Comparison of ENCODE assay signal across 17 cellular contexts in genomic region chr22:45642966-45643365, GRCh38.
"Had no signal": no experiment of that assay in that cellular context is flagged by ENCODE, and none has a peak within 500 bp of the region (broad histone marks: within the 10 kb centered on the region; RNA-seq: fewer than 3 reads in every experiment).

No MANE protein-coding gene starts in this region.

- DNase-seq: activated CD4-positive, alpha-beta T cell treated with anti-CD3 and anti-CD28 coated beads for 36 hours; activated CD4-positive, alpha-beta T cell treated with anti-CD3 and anti-CD28 coated beads, Interleukin-2, amount 50 U/mL, for 48 hours; activated naive CD4-positive, alpha-beta T cell treated with Interleukin-2 at 50 U/mL for 16 hours; activated T-cell treated with anti-CD3 and anti-CD28 coated beads, Interleukin-2, amount 50 U/mL, for 24 hours; body of pancreas; foreskin melanocyte; head of caudate nucleus; left ventricle myocardium superior; occipital lobe; stimulated activated CD4-positive, alpha-beta T cell treated with anti-CD3 and anti-CD28 coated beads, Interleukin-12 subunit alpha, Interleukin-12 subunit beta, amount 100 ng/mL, for 4 hours; stimulated activated CD4-positive, alpha-beta T cell treated with anti-CD3 and anti-CD28 coated beads, Interleukin-1b, Interleukin-23, amount 100 ng/mL, for 48 hours had no signal

- H3K27ac Mint-ChIP-seq: activated CD4-positive, alpha-beta T cell treated with anti-CD3 and anti-CD28 coated beads for 36 hours; activated T-cell treated with anti-CD3 and anti-CD28 coated beads, Interleukin-2, amount 50 U/mL, for 24 hours; activated T-helper 2 cell treated with anti-CD3 and anti-CD28 coated beads, Interferon-gamma antibody, Interleukin-2, Interleukin-4, amounts not matched to agents 10 μg/mL and 5 μg/mL and 100 μg/mL, durations not matched to agents 14 hours and 24 hours and 36 hours; progenitor cell of endocrine pancreas; stimulated activated naive CD8-positive, alpha-beta T cell treated with anti-CD3 and anti-CD28 coated beads, Interleukin-15, Interleukin-2, amounts not matched to agents 100 ng/mL and 50 ng/mL, for 24 hours; T-helper 1 cell treated with Interleukin-12 subunit alpha and Interleukin-12 subunit beta and Interleukin-4 antibody, amounts not matched to agents 30 μg/mL and 1 μg/mL, for 36 hours had no signal

- H3K9me3 ChIP-seq: body of pancreas, right atrium auricular region, tibial nerve had no signal

- ATAC-seq: activated CD4-positive, alpha-beta T cell treated with anti-CD3 and anti-CD28 coated beads for 36 hours; body of pancreas; left ventricle myocardium superior had no signal

- H3K9me3 Mint-ChIP-seq: activated T-cell treated with anti-CD3 and anti-CD28 coated beads, Interleukin-2, amount 50 U/mL, for 24 hours; activated T-helper 2 cell treated with anti-CD3 and anti-CD28 coated beads, Interferon-gamma antibody, Interleukin-2, Interleukin-4, amounts not matched to agents 10 μg/mL and 5 μg/mL and 100 μg/mL, durations not matched to agents 14 hours and 24 hours and 36 hours; stimulated activated naive CD8-positive, alpha-beta T cell treated with anti-CD3 and anti-CD28 coated beads, Interleukin-15, Interleukin-2, amounts not matched to agents 100 ng/mL and 50 ng/mL, for 24 hours; T-helper 1 cell treated with Interleukin-12 subunit alpha and Interleukin-12 subunit beta and Interleukin-4 antibody, amounts not matched to agents 30 μg/mL and 1 μg/mL, for 36 hours had no signal

- H3K36me3 ChIP-seq: right atrium auricular region, tibial nerve had no signal

- H3K4me3 ChIP-seq: body of pancreas, right atrium auricular region, tibial nerve had no signal

- H3K27me3 ChIP-seq: body of pancreas, right atrium auricular region had no signal

- H3K27ac ChIP-seq: body of pancreas, right atrium auricular region, tibial nerve had no signal
